In genomic region chr4:83455300-83456183, GRCh38 we compare ENCODE assay signal across 8 cellular contexts. TPM values are rescaled to one million over a fixed set of nuclear protein-coding genes. Genes with fewer than 3 reads are reported as not detected.
DNase-seq lines count a peak whose midpoint lies in the region; ATAC-seq and TF ChIP-seq lines count a peak whose summit lies in the region.

Gene HELQ, minus strand, starts transcription at chr4:83455823. Its CDS starts 130 bp downstream, at chr4:83455693.
Gene MRPS18C, plus strand, starts transcription at chr4:83456058. Its CDS starts 20 bp downstream, at chr4:83456078.

- H3K36me3 ChIP-seq in breast epithelium (peaks cover 5% of the 10 kb centered on the region), skeletal muscle tissue (ENCODE audit: control insufficient read depth in 3 of 3, insufficient read depth in 3 of 3, low read length in 3 of 3) (peaks cover 2 to 26% (median 26%) of the 10 kb centered on the region in 3 donors)

- peak; percentile 93 for ATAC-seq in GM18873 (IDR thresholded peaks at IDR 0.05; ENCODE audit: low FRiP score, unreplicated experiment)
- peak; percentile 96 for ATAC-seq in HG03139 (IDR thresholded peaks at IDR 0.05; ENCODE audit: unreplicated experiment)

- TF ChIP-seq CTCF in VCaP (conservative IDR thresholded peaks at IDR 0.05) (peak; percentile 13; the same call in 1 of the 2 replicates), breast epithelium (IDR thresholded peaks at IDR 0.05) (peak; percentile 15 to 33 (median 16))

- peak within 1 kb of the TSS; percentile 96 to 100 (median 99) for H3K9ac ChIP-seq in skeletal muscle tissue (ENCODE audit: low read depth in 1 of 3, low read length in 3 of 3)

- TF ChIP-seq POLR2A in breast epithelium (IDR thresholded peaks at IDR 0.05), result peak; percentile 68

- H3K27me3 ChIP-seq in breast epithelium (no peaks in the 10 kb centered on the region), skeletal muscle tissue (ENCODE audit: control insufficient read depth in 3 of 3, insufficient read depth in 3 of 3, low read length in 3 of 3) (no peaks in the 10 kb centered on the region)

- H3K4me1 ChIP-seq in breast epithelium, result peaks cover 0 to 5% of the 10 kb centered on the region in 2 donors
- peaks cover 8 to 21% (median 10%) of the 10 kb centered on the region in 3 donors for H3K4me1 ChIP-seq in skeletal muscle tissue (ENCODE audit: control insufficient read depth in 3 of 3, insufficient read depth in 3 of 3, low read length in 3 of 3)

- no peaks in the 10 kb centered on the region for H3K9me3 ChIP-seq in breast epithelium
- no peaks in the 10 kb centered on the region for H3K9me3 ChIP-seq in iPS-18c (ENCODE audit: control insufficient read depth, insufficient read depth, low read length)
- H3K9me3 ChIP-seq in skeletal muscle tissue (ENCODE audit: control insufficient read depth in 3 of 3, low read length in 3 of 3), result no peaks in the 10 kb centered on the region

- intact Hi-C loops in breast epithelium (cut with DNase I; ENCODE audit: low total_unique reads), result no loop called here

- peak within 1 kb of the TSS; percentile 89 for H3K27ac ChIP-seq in VCaP
- peak within 1 kb of the TSS; percentile 98 for H3K27ac ChIP-seq in breast epithelium
- H3K27ac ChIP-seq in skeletal muscle tissue (ENCODE audit: low read depth, low read length), result peak within 1 kb of the TSS; percentile 99

- H3K4me3 ChIP-seq in breast epithelium (peak within 1 kb of the TSS; percentile 70 to 85 (median 83)), iPS-18c (ENCODE audit: insufficient read depth, low read depth, low read length) (peak within 1 kb of the TSS; percentile 90), skeletal muscle tissue (ENCODE audit: low read length in 3 of 3) (peak within 1 kb of the TSS; percentile 95 to 100 (median 98))

- DNase-seq in AG08395 (ENCODE audit: low spot score) (peak; percentile 99), NCI-H2196 treated with DMSO at 0.1 percent for 48 hours (lab: John Stamatoyannopoulos, UW; ENCODE audit: unreplicated experiment) (peak; percentile 92), breast epithelium (ENCODE audit: low spot score in 2 of 2) (peak; percentile 94 to 98)

RNA-seq across cellular contexts. Expression of gene HELQ, which starts in this region (rescaled TPM):
- total RNA-seq in breast epithelium (10 to 100 TPM; 14.4 to 24.3 (median 16.3) TPM), skeletal muscle tissue (18.3 TPM)

RNA-seq across cellular contexts. Expression of gene MRPS18C, which starts in this region (rescaled TPM):
- 10 to 100 TPM; 13.8 to 25.9 (median 16.8) TPM for total RNA-seq in breast epithelium
- total RNA-seq in skeletal muscle tissue, result 23.5 TPM

Comparison
In these comparisons a context has a peak if more than half of its experiments do, and no peak if none do; other contexts are left out.
1. Peak in every context shown above with its lines: DNase-seq, ATAC-seq, H3K4me3 ChIP-seq and H3K27ac ChIP-seq.